ENCODE assay signal across 10 cellular contexts in genomic region chr5:61357745-61358144, GRCh38. TPM values are rescaled to one million over a fixed set of nuclear protein-coding genes. Genes with fewer than 3 reads are reported as not detected.
DNase-seq lines count a peak whose midpoint lies in the region; ATAC-seq, FAIRE-seq and TF ChIP-seq lines count a peak whose summit lies in the region.
"Had no signal": no experiment of that assay in that cellular context is flagged by ENCODE, and none has a peak within 500 bp of the region (broad histone marks: within the 10 kb centered on the region; RNA-seq: fewer than 3 reads in every experiment).

No MANE protein-coding gene starts in this region.

- H3K27ac Mint-ChIP-seq in neural progenitor cell = no peak overlapping the region
- H3K27ac Mint-ChIP-seq: memory B cell had no signal

- H3K9ac ChIP-seq in neural progenitor cell = no peak overlapping the region

- H3F3A ChIP-seq in neural progenitor cell (ENCODE audit: low read depth) = no peaks in the 10 kb centered on the region

- DNase-seq in NCI-H2029 (lab: John Stamatoyannopoulos, UW) = peak; percentile 4
- no peak for DNase-seq in NCI-H2029 treated with DMSO at 0.1 percent for 48 hours (lab: John Stamatoyannopoulos, UW)
- no peak for DNase-seq in bronchial epithelial cell (ENCODE audit: low read depth)
- DNase-seq in neural progenitor cell (ENCODE audit: low spot score) = peak; percentile 23
- no peak for DNase-seq in superior temporal gyrus (ENCODE audit: extremely low spot score)

- H3K36me3 Mint-ChIP-seq in neural progenitor cell = peaks cover 29% of the 10 kb centered on the region

- H3K79me2 ChIP-seq in neural progenitor cell (ENCODE audit: low read depth) = peaks cover 99% of the 10 kb centered on the region

- H3K9me3 Mint-ChIP-seq in neural progenitor cell = peaks cover 25% of the 10 kb centered on the region

- H3K27me3 Mint-ChIP-seq in neural progenitor cell (ENCODE audit: insufficient read depth, low read depth) = no peaks in the 10 kb centered on the region
- H3K27me3 Mint-ChIP-seq: memory B cell had no signal

- peaks cover 33% of the 10 kb centered on the region for H3K4me1 Mint-ChIP-seq in neural progenitor cell

- H3K4me3 Mint-ChIP-seq in neural progenitor cell = no peak overlapping the region
- H3K4me3 Mint-ChIP-seq: memory B cell had no signal

- H3K27ac ChIP-seq in neural progenitor cell = no peak overlapping the region
- H3K27ac ChIP-seq: A549 had no signal

- no peak overlapping the region for H3K4me2 ChIP-seq in neural progenitor cell
- H3K4me2 ChIP-seq: A549 had no signal

- no peaks in the 10 kb centered on the region for H3K27me3 ChIP-seq in bronchial epithelial cell (ENCODE audit: control insufficient read depth, insufficient read depth, low read length)
- H3K27me3 ChIP-seq in neural progenitor cell = no peaks in the 10 kb centered on the region

- ATAC-seq in HG03159 (IDR thresholded peaks at IDR 0.05; ENCODE audit: unreplicated experiment) (no peak), HG03354 (IDR thresholded peaks at IDR 0.05; ENCODE audit: poor library complexity, severe bottlenecking, unreplicated experiment) (no peak)
- ATAC-seq: A549 had no signal

- no peak overlapping the region for H3K4me3 ChIP-seq in bronchial epithelial cell (ENCODE audit: low read depth, low read length)
- no peak overlapping the region for H3K4me3 ChIP-seq in neural progenitor cell
- H3K4me3 ChIP-seq: A549 had no signal

- no peak overlapping the region for H2AFZ ChIP-seq in neural progenitor cell (replicated peaks)

- H3K36me3 ChIP-seq in bronchial epithelial cell (ENCODE audit: control insufficient read depth, insufficient read depth, low read length) (peaks cover 1% of the 10 kb centered on the region), neural progenitor cell (no peaks in the 10 kb centered on the region)

- H3K4me1 ChIP-seq in neural progenitor cell = peaks cover 25% of the 10 kb centered on the region

- peaks cover 75% of the 10 kb centered on the region for H4K20me1 ChIP-seq in neural progenitor cell (ENCODE audit: low read depth)

- H3K9me3 ChIP-seq in neural progenitor cell (ENCODE audit: low read depth) = no peaks in the 10 kb centered on the region

- FAIRE-seq in bronchial epithelial cell (lab: Jason Lieb, UNC) = no peak

- TF ChIP-seq CTCF in LNCAP (IDR thresholded peaks at IDR 0.05) (peak; percentile 30; the same call in 1 of the 2 replicates), bronchial epithelial cell (IDR thresholded peaks at IDR 0.05; ENCODE audit: insufficient read depth, low read length, severe bottlenecking) (peak; percentile 33), neural progenitor cell (IDR thresholded peaks at IDR 0.05) (peak; percentile 66)

RNA-seq across cellular contexts. Expression of gene ZSWIM6, which starts 25.7 kb away (rescaled TPM):
- total RNA-seq in bronchial epithelial cell (5.6 and 5.8 TPM in 2 replicates), neural progenitor cell (ENCODE audit: low replicate concordance) (25.3 and 32.2 TPM in 2 replicates)

Comparison
In these comparisons a context has a peak if more than half of its experiments do, and no peak if none do; other contexts are left out.
1. DNase-seq: peak in NCI-H2029 (single experiment) and neural progenitor cell (single experiment); none in NCI-H2029 treated with DMSO at 0.1 percent for 48 hours (single experiment), bronchial epithelial cell (single experiment) and superior temporal gyrus (single experiment).
2. Peak in every context shown above with its lines, with median percentiles within 50 percentile points of each other: CTCF ChIP-seq.